In the genomic region with DNA sequence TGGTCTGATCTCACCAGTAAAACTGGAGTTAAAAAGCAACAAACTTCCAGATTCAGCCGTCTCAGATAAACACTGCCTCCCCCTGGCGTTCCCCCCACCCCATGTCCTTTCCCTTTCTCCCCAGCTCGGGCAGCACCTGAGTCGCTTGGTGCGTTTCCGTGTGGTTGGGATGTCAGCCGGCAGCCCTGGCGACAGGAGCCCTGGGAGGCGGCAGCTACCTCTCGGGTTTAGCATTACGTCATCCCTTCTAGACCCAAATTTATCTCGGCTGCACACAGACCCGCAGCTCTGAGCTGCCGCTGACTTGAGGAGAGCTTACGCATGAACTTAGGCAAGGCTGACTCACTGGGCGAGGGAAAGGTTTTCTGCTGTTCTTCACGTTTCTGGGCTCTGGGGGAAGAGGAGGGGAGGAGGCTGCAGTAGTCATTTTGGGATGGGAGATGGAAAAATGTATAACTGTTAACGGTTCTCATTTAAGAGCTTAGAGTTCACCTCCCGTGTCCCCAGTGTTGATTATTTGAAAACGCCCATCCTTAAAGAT, we compare ENCODE assay signal across 8 cellular contexts. TPM values are rescaled to one million over a fixed set of nuclear protein-coding genes. Genes with fewer than 3 reads are reported as not detected.
DNase-seq lines count a peak whose midpoint lies in the region; ATAC-seq and TF ChIP-seq lines count a peak whose summit lies in the region.

No MANE protein-coding gene starts in this region.

- H3K27me3 ChIP-seq in A673 (replicated peaks; ENCODE audit: insufficient read depth, low read depth, low read length, poor library complexity) (no peaks in the 10 kb centered on the region), endocrine pancreas (ENCODE audit: control insufficient read depth, insufficient read depth, low read length) (no peaks in the 10 kb centered on the region)

- no peak for TF ChIP-seq CTCF in A673 (conservative IDR thresholded peaks at IDR 0.05; ENCODE audit: low read depth, low read length)
- TF ChIP-seq CTCF in mucosa of descending colon (IDR thresholded peaks at IDR 0.05), result no peak

- no peak overlapping the region for H3K27ac ChIP-seq in A673 (ENCODE audit: low read depth, low read length, poor library complexity, severe bottlenecking)

- H3K9me3 ChIP-seq in A673 (ENCODE audit: low read depth, low read length, poor library complexity, severe bottlenecking) (no peaks in the 10 kb centered on the region), endocrine pancreas (ENCODE audit: control insufficient read depth, low read length) (no peaks in the 10 kb centered on the region), mucosa of descending colon (no peaks in the 10 kb centered on the region)

- intact Hi-C loops in A673 (cut with micrococcal nuclease; ENCODE audit: unreplicated experiment), result loop anchor here (2.0 kb wide), 1 partner anchor 83 kb away; no protein-coding TSS in a partner anchor
- intact Hi-C loops in mucosa of descending colon (cut with DNase I, micrococcal nuclease), result no loop called here

- DNase-seq in A673 (ENCODE audit: low spot score) (peak; percentile 88), NCI-H69 (lab: John Stamatoyannopoulos, UW) (peak; percentile 80), mucosa of descending colon (peak; percentile 52 to 83 (median 71))
- peak; percentile 72 for DNase-seq in activated CD8-positive, alpha-beta memory T cell treated with anti-CD3 and anti-CD28 coated beads, Interleukin-2, amount 50 U/mL, for 4 hours
- DNase-seq in stimulated activated CD8-positive, alpha-beta memory T cell treated with anti-CD3 and anti-CD28 coated beads, Interleukin-7, amount 100 ng/mL, for 4 hours (ENCODE audit: low read depth in 2 of 2), result peak; percentile 69 to 70

- H3K9ac ChIP-seq in endocrine pancreas (ENCODE audit: control insufficient read depth, insufficient read depth, low read length), result no peak overlapping the region

- H3K36me3 ChIP-seq in A673 (ENCODE audit: insufficient read depth, low read length, poor library complexity, severe bottlenecking) (no peaks in the 10 kb centered on the region), endocrine pancreas (ENCODE audit: control insufficient read depth, insufficient read depth, low read length) (no peaks in the 10 kb centered on the region), mucosa of descending colon (ENCODE audit: low read depth) (no peaks in the 10 kb centered on the region)

- ATAC-seq in GM18511 (IDR thresholded peaks at IDR 0.05; ENCODE audit: unreplicated experiment) (peak; percentile 70), HG03095 (IDR thresholded peaks at IDR 0.05; ENCODE audit: unreplicated experiment) (peak; percentile 58), mucosa of descending colon (peak; percentile 11)

- BruUV-seq in A673 (replicated peaks; lab: Mats Ljungman, UMichigan), result no TSS peak

- peaks cover 15% of the 10 kb centered on the region for H3K4me1 ChIP-seq in A673 (ENCODE audit: insufficient read depth, low read length, poor library complexity, severe bottlenecking)
- H3K4me1 ChIP-seq in endocrine pancreas (ENCODE audit: control insufficient read depth, insufficient read depth, low read length), result peaks cover 4% of the 10 kb centered on the region
- peaks cover 29% of the 10 kb centered on the region for H3K4me1 ChIP-seq in mucosa of descending colon (ENCODE audit: low read depth)

- CTCF ChIA-PET in A673 (lab: Charles Lee), result interaction anchor here (0.6 to 0.9 kb wide), 3 partner anchors 10 to 337 kb away, joined by 3 to 6 read pairs (median 5); no protein-coding TSS in a partner anchor

- POLR2A ChIA-PET in A673 (lab: Charles Lee; ENCODE audit: low non-redundant PET), result interaction anchor here (0.5 to 1.3 kb wide), 2 partner anchors 10 to 11 kb away, joined by 3 to 4 read pairs; no protein-coding TSS in a partner anchor

- H3K4me3 ChIP-seq in A673 (ENCODE audit: low read depth, low read length, poor library complexity, severe bottlenecking) (peak overlapping the region; percentile 40), endocrine pancreas (ENCODE audit: control insufficient read depth, insufficient read depth, low read length) (peak overlapping the region; percentile 71), mucosa of descending colon (no peak overlapping the region)

RNA-seq across cellular contexts. Expression of gene MXI1, which starts 14.4 kb away (rescaled TPM):
- total RNA-seq in A673 (2021), result 17.3 and 21.1 TPM in 2 replicates
- total RNA-seq in mucosa of descending colon, result 100 to 1,000 TPM; 112 to 144 (median 139) TPM

Comparison
In these comparisons a context has a peak if more than half of its experiments do, and no peak if none do; other contexts are left out.
1. ATAC-seq: peak in every context shown above with its lines; median percentile 70 in GM18511; 58 in HG03095; 11 in mucosa of descending colon.